1 cellular context compared by ENCODE assay signal in the genomic region with DNA sequence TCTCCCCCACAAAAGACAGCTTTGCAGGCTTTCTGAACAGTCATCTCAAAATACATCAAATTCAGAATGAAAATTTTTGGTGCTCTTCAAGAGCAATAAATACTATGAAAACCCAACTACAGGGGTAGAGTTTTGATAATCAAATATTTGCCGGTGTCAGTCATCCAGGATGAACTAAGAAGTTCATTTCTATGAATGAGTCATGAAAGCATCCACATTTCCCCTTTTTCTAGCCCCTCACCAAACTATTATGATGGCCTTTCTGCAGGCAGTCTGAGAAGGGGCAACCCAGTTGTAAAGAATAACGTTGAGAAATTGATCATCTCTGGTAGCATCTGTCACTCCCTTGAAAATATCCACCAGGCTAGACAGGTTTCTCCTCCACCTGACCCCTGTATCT.
A peak's percentile ranks its signal among the peaks of the same experiment; 100 is the strongest.
TF ChIP-seq lines count a peak whose summit lies in the region.

No MANE protein-coding gene starts in this region.

TF ChIP-seq in GM12878, 131 proteins besides CTCF, POLR2A, EP300 and RAD21 (continued from another document):
- TF ChIP-seq, protein P1, sequence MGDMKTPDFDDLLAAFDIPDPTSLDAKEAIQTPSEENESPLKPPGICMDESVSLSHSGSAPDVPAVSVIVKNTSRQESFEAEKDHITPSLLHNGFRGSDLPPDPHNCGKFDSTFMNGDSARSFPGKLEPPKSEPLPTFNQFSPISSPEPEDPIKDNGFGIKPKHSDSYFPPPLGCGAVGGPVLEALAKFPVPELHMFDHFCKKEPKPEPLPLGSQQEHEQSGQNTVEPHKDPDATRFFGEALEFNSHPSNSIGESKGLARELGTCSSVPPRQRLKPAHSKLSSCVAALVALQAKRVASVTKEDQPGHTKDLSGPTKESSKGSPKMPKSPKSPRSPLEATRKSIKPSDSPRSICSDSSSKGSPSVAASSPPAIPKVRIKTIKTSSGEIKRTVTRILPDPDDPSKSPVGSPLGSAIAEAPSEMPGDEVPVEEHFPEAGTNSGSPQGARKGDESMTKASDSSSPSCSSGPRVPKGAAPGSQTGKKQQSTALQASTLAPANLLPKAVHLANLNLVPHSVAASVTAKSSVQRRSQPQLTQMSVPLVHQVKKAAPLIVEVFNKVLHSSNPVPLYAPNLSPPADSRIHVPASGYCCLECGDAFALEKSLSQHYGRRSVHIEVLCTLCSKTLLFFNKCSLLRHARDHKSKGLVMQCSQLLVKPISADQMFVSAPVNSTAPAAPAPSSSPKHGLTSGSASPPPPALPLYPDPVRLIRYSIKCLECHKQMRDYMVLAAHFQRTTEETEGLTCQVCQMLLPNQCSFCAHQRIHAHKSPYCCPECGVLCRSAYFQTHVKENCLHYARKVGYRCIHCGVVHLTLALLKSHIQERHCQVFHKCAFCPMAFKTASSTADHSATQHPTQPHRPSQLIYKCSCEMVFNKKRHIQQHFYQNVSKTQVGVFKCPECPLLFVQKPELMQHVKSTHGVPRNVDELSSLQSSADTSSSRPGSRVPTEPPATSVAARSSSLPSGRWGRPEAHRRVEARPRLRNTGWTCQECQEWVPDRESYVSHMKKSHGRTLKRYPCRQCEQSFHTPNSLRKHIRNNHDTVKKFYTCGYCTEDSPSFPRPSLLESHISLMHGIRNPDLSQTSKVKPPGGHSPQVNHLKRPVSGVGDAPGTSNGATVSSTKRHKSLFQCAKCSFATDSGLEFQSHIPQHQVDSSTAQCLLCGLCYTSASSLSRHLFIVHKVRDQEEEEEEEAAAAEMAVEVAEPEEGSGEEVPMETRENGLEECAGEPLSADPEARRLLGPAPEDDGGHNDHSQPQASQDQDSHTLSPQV (IDR thresholded peaks at IDR 0.05): no peak
- TF ChIP-seq, protein P2, sequence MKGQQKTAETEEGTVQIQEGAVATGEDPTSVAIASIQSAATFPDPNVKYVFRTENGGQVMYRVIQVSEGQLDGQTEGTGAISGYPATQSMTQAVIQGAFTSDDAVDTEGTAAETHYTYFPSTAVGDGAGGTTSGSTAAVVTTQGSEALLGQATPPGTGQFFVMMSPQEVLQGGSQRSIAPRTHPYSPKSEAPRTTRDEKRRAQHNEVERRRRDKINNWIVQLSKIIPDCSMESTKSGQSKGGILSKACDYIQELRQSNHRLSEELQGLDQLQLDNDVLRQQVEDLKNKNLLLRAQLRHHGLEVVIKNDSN (IDR thresholded peaks at IDR 0.05; ENCODE audit: borderline replicate concordance, extremely low read length, insufficient read depth, low read depth, low read length): no peak
- TF ChIP-seq SMC3 (IDR thresholded peaks at IDR 0.05; ENCODE audit: borderline replicate concordance, low read length): no peak
- TF ChIP-seq, protein P3, sequence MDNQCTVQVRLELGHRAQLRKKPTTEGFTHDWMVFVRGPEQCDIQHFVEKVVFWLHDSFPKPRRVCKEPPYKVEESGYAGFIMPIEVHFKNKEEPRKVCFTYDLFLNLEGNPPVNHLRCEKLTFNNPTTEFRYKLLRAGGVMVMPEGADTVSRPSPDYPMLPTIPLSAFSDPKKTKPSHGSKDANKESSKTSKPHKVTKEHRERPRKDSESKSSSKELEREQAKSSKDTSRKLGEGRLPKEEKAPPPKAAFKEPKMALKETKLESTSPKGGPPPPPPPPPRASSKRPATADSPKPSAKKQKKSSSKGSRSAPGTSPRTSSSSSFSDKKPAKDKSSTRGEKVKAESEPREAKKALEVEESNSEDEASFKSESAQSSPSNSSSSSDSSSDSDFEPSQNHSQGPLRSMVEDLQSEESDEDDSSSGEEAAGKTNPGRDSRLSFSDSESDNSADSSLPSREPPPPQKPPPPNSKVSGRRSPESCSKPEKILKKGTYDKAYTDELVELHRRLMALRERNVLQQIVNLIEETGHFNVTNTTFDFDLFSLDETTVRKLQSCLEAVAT (IDR thresholded peaks at IDR 0.05): peak; percentile 60; the same call in 1 of the 2 replicates
- no peak for TF ChIP-seq RELA (IDR thresholded peaks at IDR 0.05; ENCODE audit: borderline replicate concordance, partially characterized antibody)
- no peak for TF ChIP-seq HDAC6 (IDR thresholded peaks at IDR 0.05; ENCODE audit: unreplicated experiment)
- TF ChIP-seq, protein P4, sequence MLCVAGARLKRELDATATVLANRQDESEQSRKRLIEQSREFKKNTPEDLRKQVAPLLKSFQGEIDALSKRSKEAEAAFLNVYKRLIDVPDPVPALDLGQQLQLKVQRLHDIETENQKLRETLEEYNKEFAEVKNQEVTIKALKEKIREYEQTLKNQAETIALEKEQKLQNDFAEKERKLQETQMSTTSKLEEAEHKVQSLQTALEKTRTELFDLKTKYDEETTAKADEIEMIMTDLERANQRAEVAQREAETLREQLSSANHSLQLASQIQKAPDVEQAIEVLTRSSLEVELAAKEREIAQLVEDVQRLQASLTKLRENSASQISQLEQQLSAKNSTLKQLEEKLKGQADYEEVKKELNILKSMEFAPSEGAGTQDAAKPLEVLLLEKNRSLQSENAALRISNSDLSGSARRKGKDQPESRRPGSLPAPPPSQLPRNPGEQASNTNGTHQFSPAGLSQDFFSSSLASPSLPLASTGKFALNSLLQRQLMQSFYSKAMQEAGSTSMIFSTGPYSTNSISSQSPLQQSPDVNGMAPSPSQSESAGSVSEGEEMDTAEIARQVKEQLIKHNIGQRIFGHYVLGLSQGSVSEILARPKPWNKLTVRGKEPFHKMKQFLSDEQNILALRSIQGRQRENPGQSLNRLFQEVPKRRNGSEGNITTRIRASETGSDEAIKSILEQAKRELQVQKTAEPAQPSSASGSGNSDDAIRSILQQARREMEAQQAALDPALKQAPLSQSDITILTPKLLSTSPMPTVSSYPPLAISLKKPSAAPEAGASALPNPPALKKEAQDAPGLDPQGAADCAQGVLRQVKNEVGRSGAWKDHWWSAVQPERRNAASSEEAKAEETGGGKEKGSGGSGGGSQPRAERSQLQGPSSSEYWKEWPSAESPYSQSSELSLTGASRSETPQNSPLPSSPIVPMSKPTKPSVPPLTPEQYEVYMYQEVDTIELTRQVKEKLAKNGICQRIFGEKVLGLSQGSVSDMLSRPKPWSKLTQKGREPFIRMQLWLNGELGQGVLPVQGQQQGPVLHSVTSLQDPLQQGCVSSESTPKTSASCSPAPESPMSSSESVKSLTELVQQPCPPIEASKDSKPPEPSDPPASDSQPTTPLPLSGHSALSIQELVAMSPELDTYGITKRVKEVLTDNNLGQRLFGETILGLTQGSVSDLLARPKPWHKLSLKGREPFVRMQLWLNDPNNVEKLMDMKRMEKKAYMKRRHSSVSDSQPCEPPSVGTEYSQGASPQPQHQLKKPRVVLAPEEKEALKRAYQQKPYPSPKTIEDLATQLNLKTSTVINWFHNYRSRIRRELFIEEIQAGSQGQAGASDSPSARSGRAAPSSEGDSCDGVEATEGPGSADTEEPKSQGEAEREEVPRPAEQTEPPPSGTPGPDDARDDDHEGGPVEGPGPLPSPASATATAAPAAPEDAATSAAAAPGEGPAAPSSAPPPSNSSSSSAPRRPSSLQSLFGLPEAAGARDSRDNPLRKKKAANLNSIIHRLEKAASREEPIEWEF (IDR thresholded peaks at IDR 0.05; ENCODE audit: insufficient replicate concordance, low read depth, low read length): no peak
- TF ChIP-seq NFYA (IDR thresholded peaks at IDR 0.05; ENCODE audit: borderline replicate concordance, low read depth, low read length): no peak
- TF ChIP-seq CBX3 (IDR thresholded peaks at IDR 0.05; ENCODE audit: borderline replicate concordance, low read depth): no peak
- no peak for TF ChIP-seq CBFB (IDR thresholded peaks at IDR 0.05; ENCODE audit: low read depth)
- TF ChIP-seq ZNF384 (IDR thresholded peaks at IDR 0.05; ENCODE audit: borderline replicate concordance, low read depth, low read length): no peak
- no peak for TF ChIP-seq ZNF217 (IDR thresholded peaks at IDR 0.05)
- no peak for TF ChIP-seq YBX1 (IDR thresholded peaks at IDR 0.05)
- TF ChIP-seq ZNF207 (IDR thresholded peaks at IDR 0.05; ENCODE audit: borderline replicate concordance): no peak
- TF ChIP-seq SPI1 (IDR thresholded peaks at IDR 0.05; ENCODE audit: borderline replicate concordance, insufficient read depth, low read depth, low read length): peak; percentile 79
- no peak for TF ChIP-seq ZNF24 (IDR thresholded peaks at IDR 0.05)
- TF ChIP-seq PAX8 (IDR thresholded peaks at IDR 0.05): no peak
